Comparison of ENCODE assay signal across 11 cellular contexts in genomic region chr16:79337906-79338305, GRCh38.
"Had no signal": no experiment of that assay in that cellular context is flagged by ENCODE, and none has a peak within 500 bp of the region (broad histone marks: within the 10 kb centered on the region; RNA-seq: fewer than 3 reads in every experiment).

No MANE protein-coding gene starts in this region.

- H3K9me3 ChIP-seq: HAP-1 had no signal

- DNase-seq: GM23248, GOT3, H7, H9, HCEC 1CT, HFFc6 had no signal

- ATAC-seq: GM23338, HCT116 had no signal

- H2AFZ ChIP-seq: GM23248, GM23338 had no signal

- H3K36me3 ChIP-seq: HAP-1 had no signal

- H3K4me3 ChIP-seq: GM23248, GM23338, HAP-1 had no signal

- H3K4me1 ChIP-seq: HAP-1 had no signal

- H3K4me2 ChIP-seq: GM23338 had no signal

- FAIRE-seq: H1, H54 had no signal

- H3K9ac ChIP-seq: GM23248 had no signal

- H3K27ac ChIP-seq: GM23248 had no signal
